ENCODE assay signal across 8 cellular contexts in the genomic region with DNA sequence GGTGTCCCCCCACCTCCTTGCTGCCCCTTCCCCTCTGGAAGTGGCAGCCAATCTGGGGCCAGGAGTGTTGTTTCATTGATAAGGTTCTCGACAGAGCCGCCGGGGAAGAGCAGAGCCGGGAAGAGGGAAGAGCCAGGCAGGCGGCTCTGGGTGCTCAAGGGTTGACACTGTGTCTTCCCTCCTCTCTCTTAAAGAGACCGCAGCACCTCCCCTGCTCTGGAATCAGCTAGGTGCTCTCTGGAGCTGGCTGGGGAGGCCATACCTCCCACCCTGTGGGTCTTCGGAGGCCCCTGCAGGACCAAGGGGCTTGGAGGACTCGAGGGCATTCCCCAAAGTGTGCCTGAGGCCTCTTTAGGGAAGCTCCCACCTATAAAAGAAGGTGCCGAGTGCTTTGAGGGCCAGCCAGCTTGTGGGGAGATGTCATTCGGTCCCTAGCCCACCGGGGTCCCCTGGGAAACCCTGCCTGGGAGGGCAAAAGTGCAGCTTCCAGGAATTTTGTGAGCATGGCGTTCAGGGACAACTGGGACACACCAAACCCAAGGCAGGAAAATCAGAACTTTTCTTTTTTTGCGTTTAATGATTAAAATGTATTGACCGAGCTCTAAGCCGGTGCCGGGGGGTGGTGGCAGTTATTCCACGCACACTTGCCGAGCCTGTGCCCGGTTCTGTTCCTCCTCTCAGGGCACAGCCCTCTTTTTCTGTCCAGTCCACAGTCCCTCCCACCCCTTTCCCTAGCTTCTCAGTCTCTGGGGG. TPM values are rescaled to one million over a fixed set of nuclear protein-coding genes. Genes with fewer than 3 reads are reported as not detected.
DNase-seq lines count a peak whose midpoint lies in the region; ATAC-seq, FAIRE-seq and TF ChIP-seq lines count a peak whose summit lies in the region.

No MANE protein-coding gene starts in this region.

- H3K9ac ChIP-seq in HUES48 (ENCODE audit: low read depth, low read length) (no peak overlapping the region), K562 (ENCODE audit: insufficient read depth in 1 of 2, low read depth in 2 of 2, low read length in 2 of 2) (peak overlapping the region; percentile 79 to 91)

- no peaks in the 10 kb centered on the region for H3K9me3 ChIP-seq in HUES48 (ENCODE audit: control insufficient read depth, insufficient read depth, low read length)
- H3K9me3 ChIP-seq in K562 (replicated peaks; ENCODE audit: control insufficient read depth, insufficient read depth, low read depth, low read length): no peaks in the 10 kb centered on the region
- H3K9me3 ChIP-seq in lower lobe of right lung: no peaks in the 10 kb centered on the region

- peak overlapping the region; percentile 93 for H3K4me2 ChIP-seq in K562 (ENCODE audit: insufficient read depth, low read length)

- H3K4me3 ChIP-seq in HUES48 (ENCODE audit: low read depth, low read length) (peak overlapping the region; percentile 48; the same call in 1 of the 2 replicates), K562 (peak overlapping the region; percentile 80), lower lobe of right lung (peak overlapping the region; percentile 85)

- peak; percentile 63 for FAIRE-seq in K562 (lab: Jason Lieb, UNC)

- H3K4me1 Mint-ChIP-seq in type B pancreatic cell (ENCODE audit: unreplicated experiment): peaks cover 11% of the 10 kb centered on the region

- POLR2A ChIA-PET in K562 (lab: Yijun Ruan, JAX): interaction anchor here (0.5 to 12.1 kb wide), 5 partner anchors 8 to 82 kb away, joined by 3 to 194 read pairs (median 3); a partner anchor contains a TSS

- H3K27me3 Mint-ChIP-seq in type B pancreatic cell: peaks cover 5% of the 10 kb centered on the region

- H2AFZ ChIP-seq in K562 (ENCODE audit: low read depth, low read length): no peak overlapping the region

- H3K79me2 ChIP-seq in K562 (ENCODE audit: control insufficient read depth, insufficient read depth, low read length): peaks cover 83% of the 10 kb centered on the region

- H3K36me3 Mint-ChIP-seq in type B pancreatic cell: peaks cover 9% of the 10 kb centered on the region

- CTCF ChIA-PET in K562 (lab: Yijun Ruan, JAX; ENCODE audit: low intra/inter-chr PET ratio): interaction anchor here (0.9 kb wide), 1 partner anchor 10 kb away, joined by 4 read pairs; no protein-coding TSS in a partner anchor

- no peak for TF ChIP-seq POLR2A in K562 (conservative IDR thresholded peaks at IDR 0.05)

- peaks cover 15% of the 10 kb centered on the region; the same call in 1 of the 2 replicates for H4K20me1 ChIP-seq in K562 (replicated peaks; ENCODE audit: control insufficient read depth, insufficient read depth, low read length)

- H3K9me1 ChIP-seq in K562 (ENCODE audit: control insufficient read depth, insufficient read depth, low read length): no peaks in the 10 kb centered on the region

- BruUV-seq in K562 (replicated peaks; lab: Mats Ljungman, UMichigan): no TSS peak

- 37% methylated on average over 18 of the region's 19 CpGs for WGBS in K562 (ENCODE audit: insufficient coverage, low coverage, missing lambda C conversion rate)

- DNase-seq in AG08395 (ENCODE audit: low spot score): peak; percentile 38
- DNase-seq in K562 (ENCODE audit: extremely low read depth in 1 of 4, low spot score in 3 of 4): peak in 2 of 4 experiments; percentile 38 to 67
- no peak for DNase-seq in lower lobe of right lung
- DNase-seq in type B pancreatic cell (ENCODE audit: extremely low spot score, unreplicated experiment): no peak
- DNase-seq in mesenteric fat pad (ENCODE audit: low spot score): no peak
- DNase-seq in activated effector memory CD4-positive, alpha-beta T cell treated with anti-CD3 and anti-CD28 coated beads, Interleukin-2, amount 50 U/mL, for 16 hours: no peak

- H3K4me1 ChIP-seq in HUES48 (ENCODE audit: control insufficient read depth, insufficient read depth, low read length) (peaks cover 28% of the 10 kb centered on the region), K562 (replicated peaks in 1 of 2; ENCODE audit: control insufficient read depth in 2 of 2, insufficient read depth in 2 of 2, low read length in 2 of 2) (peaks cover 18 to 59% of the 10 kb centered on the region in 2 experiments), lower lobe of right lung (peaks cover 43% of the 10 kb centered on the region)

- H3K27ac ChIP-seq in HUES48 (ENCODE audit: low read depth, low read length): no peak overlapping the region
- H3K27ac ChIP-seq in K562 (ENCODE audit: extremely low read depth, low read depth, low read length): peak overlapping the region; percentile 99
- H3K27ac ChIP-seq in lower lobe of right lung: peak overlapping the region; percentile 63

- peaks cover 46% of the 10 kb centered on the region for H3K36me3 ChIP-seq in HUES48 (ENCODE audit: control insufficient read depth, insufficient read depth, low read length)
- peaks cover 56% of the 10 kb centered on the region for H3K36me3 ChIP-seq in K562 (ENCODE audit: control insufficient read depth, insufficient read depth, low read length)
- peaks cover 43% of the 10 kb centered on the region for H3K36me3 ChIP-seq in lower lobe of right lung

- peak overlapping the region; percentile 90 for H3K4me3 Mint-ChIP-seq in type B pancreatic cell

- in situ Hi-C loops in K562 (cut with MboI): no loop called here

- peak overlapping the region; percentile 67 for H3K27ac Mint-ChIP-seq in type B pancreatic cell

- no peaks in the 10 kb centered on the region for H3K9me3 Mint-ChIP-seq in type B pancreatic cell

- intact Hi-C loops in K562 (cut with micrococcal nuclease) (no loop called here), lower lobe of right lung (cut with DNase I) (no loop called here)

- TF ChIP-seq EP300 in K562 (IDR thresholded peaks at IDR 0.05; ENCODE audit: low read length): no peak

- TF ChIP-seq RAD21 in K562 (CRISPR knock-in tag; conservative IDR thresholded peaks at IDR 0.05 in 1 of 2, IDR thresholded peaks at IDR 0.05 in 1 of 2): no peak

- no peaks in the 10 kb centered on the region for H3K27me3 ChIP-seq in HUES48 (ENCODE audit: control insufficient read depth, insufficient read depth, low read length)
- no peaks in the 10 kb centered on the region for H3K27me3 ChIP-seq in K562 (ENCODE audit: control insufficient read depth in 2 of 2, insufficient read depth in 2 of 2, low read length in 2 of 2)
- H3K27me3 ChIP-seq in lower lobe of right lung (ENCODE audit: low read depth): no peaks in the 10 kb centered on the region

- ATAC-seq in K562 (peak; percentile 22), lower lobe of right lung (no peak), GM18511 (IDR thresholded peaks at IDR 0.05; ENCODE audit: unreplicated experiment) (no peak)

- no peak for TF ChIP-seq CTCF in K562 (IDR thresholded peaks at IDR 0.05 in 2 of 3, conservative IDR thresholded peaks at IDR 0.05 in 1 of 3; ENCODE audit: insufficient read depth in 2 of 3, low read depth in 1 of 3, low read length in 3 of 3)
- TF ChIP-seq CTCF in lower lobe of right lung (IDR thresholded peaks at IDR 0.05): no peak
- no peak for TF ChIP-seq CTCF in type B pancreatic cell (conservative IDR thresholded peaks at IDR 0.05)

RNA-seq across cellular contexts. Expression of a gene that starts 2.9 kb away (rescaled TPM):
- total RNA-seq in K562 (2011; cell fraction: chromatin; rRNA removed; ENCODE audit: low replicate concordance): 15.2 and 26.5 TPM in 2 replicates
- 12.8 and 13.4 TPM in 2 replicates for total RNA-seq in K562 (2011; cell fraction: nucleolus; rRNA removed)
- total RNA-seq in K562 (2011; cell fraction: nucleoplasm; rRNA removed): 10.8 and 11.7 TPM in 2 replicates
- total RNA-seq in K562 (2014; rRNA removed) (2.9 and 4.7 TPM in 2 replicates), K562 (2014; rRNA removed; fragmentation: Illumina TruSeq; extraction: Trizol) (0.99 and 1.4 TPM in 2 replicates), K562 (2015; rRNA removed; fragmentation: Illumina TruSeq; extraction: Trizol) (2.1 and 3.1 TPM in 2 replicates), K562 (2021) (23.6 and 26.6 TPM in 2 replicates), lower lobe of right lung (19.7 TPM), type B pancreatic cell (ENCODE audit: low replicate concordance) (28.4 and 34.2 TPM in 2 replicates), mesenteric fat pad (20.7 TPM)
- polyA plus RNA-seq in K562 (2011; rRNA removed) (0.77 and 1.1 TPM in 2 replicates), K562 (2014; fragmentation: Illumina TruSeq; extraction: Trizol) (6.1 and 10.6 TPM in 2 replicates), K562 (2014; fragmentation: Nextera tagmentation; extraction: Ambion mirVana) (1 to 10 TPM in 1 of 2 experiments, under 1 TPM in 1; 0.48 to 2.3 TPM), K562 (2014; rRNA removed) (6.9 and 7.1 TPM in 2 replicates)
- 0.75 and 1.0 TPM in 2 replicates for polyA plus RNA-seq in K562 (2011; cell fraction: cytosol; rRNA removed)
- polyA plus RNA-seq in K562 (2011; cell fraction: nucleus; rRNA removed): 4.0 and 7.0 TPM in 2 replicates
- polyA plus RNA-seq in K562 (2012): 8.4 and 8.6 TPM in 2 replicates
- polyA minus RNA-seq in K562 (2011; rRNA and poly(A)+ RNA removed): 1.2 and 1.3 TPM in 2 replicates
- polyA minus RNA-seq in K562 (2011; cell fraction: cytosol; rRNA and poly(A)+ RNA removed): 5.6 and 7.3 TPM in 2 replicates
- polyA minus RNA-seq in K562 (2011; cell fraction: nucleus; rRNA and poly(A)+ RNA removed): 2.8 and 3.1 TPM in 2 replicates

RNA-seq across cellular contexts. Expression of a gene that starts 13.2 kb away (rescaled TPM):
- total RNA-seq in K562 (2011; cell fraction: chromatin; rRNA removed; ENCODE audit: low replicate concordance): 78.6 and 99.1 TPM in 2 replicates
- 34.0 and 38.0 TPM in 2 replicates for total RNA-seq in K562 (2011; cell fraction: nucleolus; rRNA removed)
- total RNA-seq in K562 (2011; cell fraction: nucleoplasm; rRNA removed): 43.6 and 46.6 TPM in 2 replicates
- total RNA-seq in K562 (2014; rRNA removed) (3.5 and 3.9 TPM in 2 replicates), K562 (2014; rRNA removed; fragmentation: Illumina TruSeq; extraction: Trizol) (3.1 and 3.9 TPM in 2 replicates), K562 (2015; rRNA removed; fragmentation: Illumina TruSeq; extraction: Trizol) (4.3 and 4.8 TPM in 2 replicates), K562 (2021) (10.1 and 10.4 TPM in 2 replicates), lower lobe of right lung (28.7 TPM), type B pancreatic cell (ENCODE audit: low replicate concordance) (24.9 and 26.0 TPM in 2 replicates), mesenteric fat pad (6.1 TPM)
- polyA plus RNA-seq in K562 (2011; rRNA removed) (4.0 and 6.3 TPM in 2 replicates), K562 (2014; fragmentation: Illumina TruSeq; extraction: Trizol) (4.3 and 5.4 TPM in 2 replicates), K562 (2014; fragmentation: Nextera tagmentation; extraction: Ambion mirVana) (under 1 TPM; 0.13 to 0.45 TPM), K562 (2014; rRNA removed) (8.8 and 9.5 TPM in 2 replicates)
- polyA plus RNA-seq in K562 (2011; cell fraction: cytosol; rRNA removed): 1.2 and 2.6 TPM in 2 replicates
- 21.6 and 23.6 TPM in 2 replicates for polyA plus RNA-seq in K562 (2011; cell fraction: nucleus; rRNA removed)
- polyA plus RNA-seq in K562 (2012): 3.9 and 4.4 TPM in 2 replicates
- 3.8 and 8.5 TPM in 2 replicates for polyA minus RNA-seq in K562 (2011; rRNA and poly(A)+ RNA removed)
- 2.6 and 4.0 TPM in 2 replicates for polyA minus RNA-seq in K562 (2011; cell fraction: cytosol; rRNA and poly(A)+ RNA removed)
- polyA minus RNA-seq in K562 (2011; cell fraction: nucleus; rRNA and poly(A)+ RNA removed): 19.9 and 31.2 TPM in 2 replicates

RNA-seq across cellular contexts. Expression of a gene that starts 51.9 kb away (rescaled TPM):
- 0.53 TPM in 1 of 2 replicates, not detected in the other for total RNA-seq in K562 (2011; cell fraction: chromatin; rRNA removed; ENCODE audit: low replicate concordance)
- total RNA-seq in K562 (2011; cell fraction: nucleolus; rRNA removed): 0.33 TPM in 1 of 2 replicates, not detected in the other
- not detected in 2 replicates for total RNA-seq in K562 (2011; cell fraction: nucleoplasm; rRNA removed)
- total RNA-seq in K562 (2014; rRNA removed) (0.23 TPM in 1 of 2 replicates, not detected in the other), K562 (2014; rRNA removed; fragmentation: Illumina TruSeq; extraction: Trizol) (not detected in 2 replicates), K562 (2015; rRNA removed; fragmentation: Illumina TruSeq; extraction: Trizol) (not detected in 2 replicates), K562 (2021) (0.29 TPM in 2 replicates), lower lobe of right lung (2.5 TPM), type B pancreatic cell (ENCODE audit: low replicate concordance) (0.92 TPM in 1 of 2 replicates, not detected in the other), mesenteric fat pad (2.2 TPM)
- polyA plus RNA-seq in K562 (2011; rRNA removed) (0.06 TPM in 1 of 2 replicates, not detected in the other), K562 (2014; fragmentation: Illumina TruSeq; extraction: Trizol) (not detected in 2 replicates), K562 (2014; fragmentation: Nextera tagmentation; extraction: Ambion mirVana) (under 1 TPM; 0.07 TPM), K562 (2014; rRNA removed) (0.09 TPM in 1 of 2 replicates, not detected in the other)
- 0.04 and 0.18 TPM in 2 replicates for polyA plus RNA-seq in K562 (2011; cell fraction: cytosol; rRNA removed)
- polyA plus RNA-seq in K562 (2011; cell fraction: nucleus; rRNA removed): not detected in 2 replicates
- 0.08 and 0.36 TPM in 2 replicates for polyA plus RNA-seq in K562 (2012)
- 0.53 TPM in 1 of 2 replicates, not detected in the other for polyA minus RNA-seq in K562 (2011; rRNA and poly(A)+ RNA removed)
- polyA minus RNA-seq in K562 (2011; cell fraction: cytosol; rRNA and poly(A)+ RNA removed): not detected in 2 replicates
- not detected in 2 replicates for polyA minus RNA-seq in K562 (2011; cell fraction: nucleus; rRNA and poly(A)+ RNA removed)
